Comparison of ENCODE assay signal across 1 cellular context in the genomic region with DNA sequence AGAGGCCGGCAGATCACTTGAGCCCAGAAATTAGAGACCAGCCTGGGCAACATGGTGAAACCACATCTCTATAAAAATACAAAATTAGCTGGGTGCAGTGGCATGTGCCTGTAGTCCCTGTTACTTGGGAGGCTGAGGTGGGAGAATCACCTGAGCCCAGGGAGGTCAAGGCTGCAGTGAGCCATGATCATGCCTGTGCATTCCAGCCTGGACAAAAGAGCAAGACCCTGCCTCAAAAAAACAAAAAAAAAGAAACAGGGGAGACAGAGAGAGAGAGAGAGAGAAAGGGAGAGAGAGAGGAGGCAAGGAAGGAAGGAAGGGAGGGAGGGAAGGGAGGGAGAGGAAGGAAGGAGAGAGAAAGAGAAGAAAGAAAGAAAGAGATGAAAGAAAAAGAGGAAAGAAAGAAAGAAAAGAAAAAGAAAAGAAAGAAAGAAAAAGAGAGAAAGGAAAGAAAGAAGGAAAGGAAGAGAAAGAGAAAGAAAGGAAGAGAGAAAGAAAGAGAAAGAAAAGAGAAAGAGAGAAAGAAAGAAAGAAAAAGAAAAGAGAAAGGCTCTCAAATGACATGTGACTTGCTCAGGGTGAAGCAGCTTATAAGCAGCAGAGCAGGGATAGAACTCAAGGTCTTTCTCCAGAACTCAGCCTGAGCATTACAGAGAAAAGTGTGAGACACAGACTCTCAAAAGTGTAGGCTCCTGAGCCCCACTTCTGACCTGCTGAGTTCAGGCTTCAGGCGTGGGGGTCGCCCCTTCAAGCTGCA.
TF ChIP-seq lines count a peak whose summit lies in the region.

No MANE protein-coding gene starts in this region.

TF ChIP-seq in WTC11, 78 proteins besides CTCF, POLR2A, EP300 and RAD21 (continued from another document):
- TF ChIP-seq, protein P1, sequence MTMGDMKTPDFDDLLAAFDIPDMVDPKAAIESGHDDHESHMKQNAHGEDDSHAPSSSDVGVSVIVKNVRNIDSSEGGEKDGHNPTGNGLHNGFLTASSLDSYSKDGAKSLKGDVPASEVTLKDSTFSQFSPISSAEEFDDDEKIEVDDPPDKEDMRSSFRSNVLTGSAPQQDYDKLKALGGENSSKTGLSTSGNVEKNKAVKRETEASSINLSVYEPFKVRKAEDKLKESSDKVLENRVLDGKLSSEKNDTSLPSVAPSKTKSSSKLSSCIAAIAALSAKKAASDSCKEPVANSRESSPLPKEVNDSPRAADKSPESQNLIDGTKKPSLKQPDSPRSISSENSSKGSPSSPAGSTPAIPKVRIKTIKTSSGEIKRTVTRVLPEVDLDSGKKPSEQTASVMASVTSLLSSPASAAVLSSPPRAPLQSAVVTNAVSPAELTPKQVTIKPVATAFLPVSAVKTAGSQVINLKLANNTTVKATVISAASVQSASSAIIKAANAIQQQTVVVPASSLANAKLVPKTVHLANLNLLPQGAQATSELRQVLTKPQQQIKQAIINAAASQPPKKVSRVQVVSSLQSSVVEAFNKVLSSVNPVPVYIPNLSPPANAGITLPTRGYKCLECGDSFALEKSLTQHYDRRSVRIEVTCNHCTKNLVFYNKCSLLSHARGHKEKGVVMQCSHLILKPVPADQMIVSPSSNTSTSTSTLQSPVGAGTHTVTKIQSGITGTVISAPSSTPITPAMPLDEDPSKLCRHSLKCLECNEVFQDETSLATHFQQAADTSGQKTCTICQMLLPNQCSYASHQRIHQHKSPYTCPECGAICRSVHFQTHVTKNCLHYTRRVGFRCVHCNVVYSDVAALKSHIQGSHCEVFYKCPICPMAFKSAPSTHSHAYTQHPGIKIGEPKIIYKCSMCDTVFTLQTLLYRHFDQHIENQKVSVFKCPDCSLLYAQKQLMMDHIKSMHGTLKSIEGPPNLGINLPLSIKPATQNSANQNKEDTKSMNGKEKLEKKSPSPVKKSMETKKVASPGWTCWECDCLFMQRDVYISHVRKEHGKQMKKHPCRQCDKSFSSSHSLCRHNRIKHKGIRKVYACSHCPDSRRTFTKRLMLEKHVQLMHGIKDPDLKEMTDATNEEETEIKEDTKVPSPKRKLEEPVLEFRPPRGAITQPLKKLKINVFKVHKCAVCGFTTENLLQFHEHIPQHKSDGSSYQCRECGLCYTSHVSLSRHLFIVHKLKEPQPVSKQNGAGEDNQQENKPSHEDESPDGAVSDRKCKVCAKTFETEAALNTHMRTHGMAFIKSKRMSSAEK (CRISPR knock-in tag; IDR thresholded peaks at IDR 0.05; ENCODE audit: borderline replicate concordance), result no peak
- TF ChIP-seq NFATC4 (CRISPR knock-in tag; IDR thresholded peaks at IDR 0.05) (no peak), ZNF121 (CRISPR knock-in tag; IDR thresholded peaks at IDR 0.05) (peak; percentile 2; the same call in 1 of the 2 replicates)
